Comparison of ENCODE assay signal across 23 cellular contexts in the genomic region with DNA sequence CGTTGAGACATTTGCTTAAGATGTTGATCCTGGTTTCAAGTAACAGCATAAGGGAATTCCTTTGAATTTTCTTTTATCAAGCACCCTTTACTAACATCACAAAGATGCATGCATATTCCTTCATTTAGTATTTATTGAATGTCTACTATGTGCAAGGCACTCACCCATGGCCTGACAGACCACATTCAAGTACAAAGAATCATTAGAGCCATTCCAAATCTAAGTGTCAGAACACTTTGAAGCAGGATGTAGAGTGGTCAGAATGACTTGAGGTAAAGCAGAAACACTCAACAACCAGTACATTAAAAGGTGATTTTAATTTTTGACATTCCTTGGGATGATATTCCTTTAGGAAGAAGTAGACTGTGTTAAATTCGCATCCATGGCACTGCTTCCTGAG.
"Had no signal": no experiment of that assay in that cellular context is flagged by ENCODE, and none has a peak within 500 bp of the region (broad histone marks: within the 10 kb centered on the region; RNA-seq: fewer than 3 reads in every experiment).

No MANE protein-coding gene starts in this region.

- H3K4me3 ChIP-seq: dorsolateral prefrontal cortex, gastrocnemius medialis, left lung, mucosa of descending colon, right atrium auricular region, sigmoid colon, stomach, thyroid gland had no signal

- H3K9ac ChIP-seq: parathyroid adenoma had no signal

- H3K27ac ChIP-seq: dorsolateral prefrontal cortex, left lung, parathyroid adenoma, right atrium auricular region, sigmoid colon, stomach, thyroid gland had no signal

- DNase-seq: dorsolateral prefrontal cortex; effector CD4-positive, alpha-beta T cell; foreskin fibroblast; gastrocnemius medialis; head of caudate nucleus; kidney; left cardiac atrium; left lung; mesenchymal stem cell; mucosa of descending colon; naive B cell; sigmoid colon; stimulated activated CD4-positive, alpha-beta T cell treated with anti-CD3 and anti-CD28 coated beads, Interleukin-2, amount 100 ng/mL, for 24 hours; stimulated activated CD4-positive, alpha-beta T cell treated with anti-CD3 and anti-CD28 coated beads, Interleukin-4, amount 100 ng/mL, for 24 hours; stimulated activated naive CD4-positive, alpha-beta T cell treated with Interleukin-2 at 50 U/mL for 16 hours; stomach; thyroid gland had no signal

- FAIRE-seq: colon, kidney, urothelium cell line had no signal

- H2AFZ ChIP-seq: parathyroid adenoma had no signal

- ATAC-seq: gastrocnemius medialis; left cardiac atrium; left lung; mucosa of descending colon; natural killer cell treated with Interleukin-12 subunit alpha and Interleukin-12 subunit beta and Interleukin-15 and Interleukin-18, amount 100 ng/mL, for 72 hours; stimulated activated effector memory CD8-positive, alpha-beta T cell treated with anti-CD3 and anti-CD28 coated beads, Interleukin-12 subunit alpha, Interleukin-12 subunit beta, amount 100 ng/mL, for 72 hours had no signal

- H3K27me3 ChIP-seq: dorsolateral prefrontal cortex, gastrocnemius medialis, left lung, right atrium auricular region, sigmoid colon, stomach, thyroid gland had no signal

- H3K9me3 ChIP-seq: gastrocnemius medialis, left lung, mucosa of descending colon, right atrium auricular region, sigmoid colon, stomach, thyroid gland had no signal
